ENCODE assay signal across 20 cellular contexts in genomic region chr5:150229571-150229970, GRCh38. TPM values are rescaled to one million over a fixed set of nuclear protein-coding genes. Genes with fewer than 3 reads are reported as not detected.
DNase-seq lines count a peak whose midpoint lies in the region; FAIRE-seq and TF ChIP-seq lines count a peak whose summit lies in the region.
"Had no signal": no experiment of that assay in that cellular context is flagged by ENCODE, and none has a peak within 500 bp of the region (broad histone marks: within the 10 kb centered on the region; RNA-seq: fewer than 3 reads in every experiment).

No MANE protein-coding gene starts in this region.

- H3K9me3 Mint-ChIP-seq in nephron = no peaks in the 10 kb centered on the region
- H3K9me3 Mint-ChIP-seq: CD4-positive, alpha-beta T cell; CD8-positive, alpha-beta T cell had no signal

- H3K4me3 Mint-ChIP-seq in nephron = no peak overlapping the region
- H3K4me3 Mint-ChIP-seq: B cell; CD4-positive, alpha-beta T cell; CD8-positive, alpha-beta T cell had no signal

- TF ChIP-seq CTCF in bronchial epithelial cell (IDR thresholded peaks at IDR 0.05; ENCODE audit: insufficient read depth, low read length, severe bottlenecking) = no peak
- TF ChIP-seq CTCF in nephron (IDR thresholded peaks at IDR 0.05; ENCODE audit: unreplicated experiment in 3 of 3) = no peak

- H3K36me3 ChIP-seq in bronchial epithelial cell (ENCODE audit: control insufficient read depth, insufficient read depth, low read length) = no peaks in the 10 kb centered on the region
- H3K36me3 ChIP-seq: BLaER1 treated with 17β-estradiol and CSF1 and Interleukin-3, amounts not matched to agents 10 nM and 100 nM had no signal

- no peaks in the 10 kb centered on the region for H3K27me3 ChIP-seq in bronchial epithelial cell (ENCODE audit: control insufficient read depth, insufficient read depth, low read length)
- H3K27me3 ChIP-seq: BLaER1 treated with 17β-estradiol and CSF1 and Interleukin-3, amounts not matched to agents 10 nM and 100 nM had no signal

- no peak overlapping the region for H3K4me3 ChIP-seq in bronchial epithelial cell (ENCODE audit: low read depth, low read length)
- H3K4me3 ChIP-seq: A549; BLaER1 treated with 17β-estradiol and CSF1 and Interleukin-3, amounts not matched to agents 10 nM and 100 nM had no signal

- DNase-seq in bronchial epithelial cell (ENCODE audit: low read depth) (no peak), urothelium cell line (ENCODE audit: low spot score) (no peak), superior temporal gyrus (ENCODE audit: extremely low spot score) (no peak)
- DNase-seq in stimulated activated CD4-positive, alpha-beta T cell treated with anti-CD3 and anti-CD28 coated beads, Interleukin-4, amount 100 ng/mL, for 1 hour = no peak
- DNase-seq: AML-193; Caco-2; Calu3; CD4-positive, alpha-beta T cell; CD8-positive, alpha-beta T cell; DMS79 treated with DMSO at 0.1 percent for 48 hours; GF-D8 had no signal

- peak; percentile 18 for FAIRE-seq in bronchial epithelial cell (lab: Jason Lieb, UNC)
- peak; percentile 67 for FAIRE-seq in urothelium cell line (lab: Jason Lieb, UNC)
- FAIRE-seq: A549, D721Med, G401.6, GM12891, GM19239 had no signal

- H3K27ac Mint-ChIP-seq in nephron = peak overlapping the region in 2 of 3 experiments; percentile 42 to 67
- H3K27ac Mint-ChIP-seq: B cell; CD4-positive, alpha-beta T cell; CD8-positive, alpha-beta T cell had no signal

- peaks cover 3% of the 10 kb centered on the region for H3K36me3 Mint-ChIP-seq in nephron (ENCODE audit: low read depth)
- H3K36me3 Mint-ChIP-seq: CD8-positive, alpha-beta T cell had no signal

- H3K4me1 Mint-ChIP-seq in nephron = peaks cover 7% of the 10 kb centered on the region

- no peaks in the 10 kb centered on the region for H3K27me3 Mint-ChIP-seq in nephron (ENCODE audit: low read depth)
- H3K27me3 Mint-ChIP-seq: B cell; CD4-positive, alpha-beta T cell had no signal

RNA-seq across cellular contexts. Expression of gene SLC6A7, which starts 39.7 kb away (rescaled TPM):
- not detected in 2 replicates for total RNA-seq in bronchial epithelial cell
- total RNA-seq: A172; B cell; Caco-2; Calu3; CD4-positive, alpha-beta T cell; CD8-positive, alpha-beta T cell had no signal
